18 cellular contexts compared by ENCODE assay signal in the genomic region with DNA sequence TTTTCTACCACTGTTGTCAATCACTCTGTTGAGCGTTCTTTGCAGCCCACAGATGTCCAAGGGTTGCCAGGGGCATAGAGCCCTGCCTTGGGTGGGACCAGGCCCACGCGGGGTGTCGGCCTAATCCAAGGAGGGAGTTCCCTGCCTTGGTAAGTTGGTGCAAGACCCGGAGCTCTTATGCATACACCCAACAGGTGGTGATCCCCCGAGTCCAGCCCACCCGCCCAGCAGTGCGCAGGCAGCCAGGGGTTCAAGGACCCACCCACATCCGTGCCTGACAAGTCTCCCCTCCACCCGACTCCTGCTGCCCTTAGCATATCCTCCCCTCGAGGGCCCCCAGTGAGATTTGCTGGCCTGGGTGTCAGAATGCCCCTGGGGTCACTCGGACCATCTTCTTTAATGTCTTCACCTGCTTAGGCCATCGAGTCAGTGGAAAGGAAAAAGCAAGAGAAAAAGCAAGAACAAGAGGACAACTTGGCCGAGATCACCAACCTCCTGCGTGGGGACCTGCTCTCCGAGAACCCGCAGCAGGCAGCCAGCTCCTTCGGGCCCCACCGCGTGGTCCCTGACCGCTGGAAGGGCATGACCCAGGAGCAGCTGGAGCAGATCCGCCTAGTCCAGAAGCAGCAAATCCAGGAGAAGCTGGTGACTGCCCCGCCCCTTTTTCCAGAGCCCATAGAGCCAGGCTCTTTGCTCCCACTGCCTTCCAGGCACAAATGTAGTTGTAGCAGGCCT. TPM values are rescaled to one million over a fixed set of nuclear protein-coding genes. Genes with fewer than 3 reads are reported as not detected.
"Had no signal": no experiment of that assay in that cellular context is flagged by ENCODE, and none has a peak within 500 bp of the region (broad histone marks: within the 10 kb centered on the region; RNA-seq: fewer than 3 reads in every experiment).

No MANE protein-coding gene starts in this region.

- H3K36me3 Mint-ChIP-seq: naive thymus-derived CD8-positive, alpha-beta T cell had no signal

- H3K9me3 ChIP-seq: ascending aorta, colonic mucosa, esophagus muscularis mucosa, pancreas, sigmoid colon had no signal

- H3K27ac ChIP-seq: ascending aorta, colonic mucosa, esophagus muscularis mucosa, heart right ventricle, pancreas, sigmoid colon had no signal

- DNase-seq: activated CD4-positive, alpha-beta T cell treated with anti-CD3 and anti-CD28 coated beads, Interleukin-2, amount 10 ng/mL, durations not matched to agents 24 days and 14 days; activated CD8-positive, alpha-beta T cell treated with anti-CD3 and anti-CD28 coated beads, Interleukin-2, amount 10 ng/mL, durations not matched to agents 7 days and 5 days; activated naive CD4-positive, alpha-beta T cell treated with anti-CD3 and anti-CD28 coated beads, Interleukin-2, amount 10 ng/mL, durations not matched to agents 7 days and 5 days; colonic mucosa; heart right ventricle; mesendoderm; naive thymus-derived CD8-positive, alpha-beta T cell; sigmoid colon; stimulated activated naive CD4-positive, alpha-beta T cell had no signal

- H3K4me3 Mint-ChIP-seq: activated CD4-positive, alpha-beta T cell treated with anti-CD3 and anti-CD28 coated beads, Interleukin-2, amount 10 ng/mL, durations not matched to agents 24 days and 14 days; activated CD8-positive, alpha-beta T cell treated with anti-CD3 and anti-CD28 coated beads, Interleukin-2, amount 10 ng/mL, durations not matched to agents 7 days and 5 days; activated naive CD4-positive, alpha-beta T cell treated with anti-CD3 and anti-CD28 coated beads, Interleukin-2, amount 10 ng/mL, durations not matched to agents 7 days and 5 days; activated T-helper 17 cell treated with anti-CD3 and anti-CD28 coated beads, Interleukin-2, amount 50 U/mL, for 72 hours; central memory CD8-positive, alpha-beta T cell; naive thymus-derived CD8-positive, alpha-beta T cell; T-helper 1 cell treated with Interleukin-12 subunit alpha and Interleukin-12 subunit beta and Interleukin-4 antibody, amounts not matched to agents 30 μg/mL and 1 μg/mL, for 36 hours; type B pancreatic cell had no signal

- H3K4me1 Mint-ChIP-seq: activated CD4-positive, alpha-beta T cell treated with anti-CD3 and anti-CD28 coated beads, Interleukin-2, amount 10 ng/mL, durations not matched to agents 24 days and 14 days; activated naive CD4-positive, alpha-beta T cell treated with anti-CD3 and anti-CD28 coated beads, Interleukin-2, amount 10 ng/mL, durations not matched to agents 7 days and 5 days; activated T-helper 17 cell treated with anti-CD3 and anti-CD28 coated beads, Interleukin-2, amount 50 U/mL, for 72 hours; central memory CD8-positive, alpha-beta T cell had no signal

- ATAC-seq: activated CD8-positive, alpha-beta T cell treated with anti-CD3 and anti-CD28 coated beads, Interleukin-2, amount 10 ng/mL, durations not matched to agents 7 days and 5 days; activated T-helper 17 cell treated with anti-CD3 and anti-CD28 coated beads, Interleukin-2, amount 50 U/mL, for 72 hours; heart right ventricle; naive thymus-derived CD8-positive, alpha-beta T cell; pancreas had no signal

- H3K27ac Mint-ChIP-seq: activated CD4-positive, alpha-beta T cell treated with anti-CD3 and anti-CD28 coated beads, Interleukin-2, amount 10 ng/mL, durations not matched to agents 24 days and 14 days; activated CD8-positive, alpha-beta T cell treated with anti-CD3 and anti-CD28 coated beads, Interleukin-2, amount 10 ng/mL, durations not matched to agents 7 days and 5 days; activated naive CD4-positive, alpha-beta T cell treated with anti-CD3 and anti-CD28 coated beads, Interleukin-2, amount 10 ng/mL, durations not matched to agents 7 days and 5 days; activated T-helper 17 cell treated with anti-CD3 and anti-CD28 coated beads, Interleukin-2, amount 50 U/mL, for 72 hours; T-helper 1 cell treated with Interleukin-12 subunit alpha and Interleukin-12 subunit beta and Interleukin-4 antibody, amounts not matched to agents 30 μg/mL and 1 μg/mL, for 36 hours had no signal

- H3K4me3 ChIP-seq: ascending aorta, colonic mucosa, esophagus muscularis mucosa, heart right ventricle, pancreas, sigmoid colon had no signal

- H3K36me3 ChIP-seq: ascending aorta, colonic mucosa, esophagus muscularis mucosa, heart right ventricle, pancreas, sigmoid colon had no signal

- H3K9me3 Mint-ChIP-seq: activated CD4-positive, alpha-beta T cell treated with anti-CD3 and anti-CD28 coated beads, Interleukin-2, amount 10 ng/mL, durations not matched to agents 24 days and 14 days; activated T-helper 17 cell treated with anti-CD3 and anti-CD28 coated beads, Interleukin-2, amount 50 U/mL, for 72 hours; central memory CD8-positive, alpha-beta T cell had no signal

- H3K27me3 ChIP-seq: ascending aorta, colonic mucosa, pancreas had no signal

- H3K27me3 Mint-ChIP-seq: activated CD4-positive, alpha-beta T cell treated with anti-CD3 and anti-CD28 coated beads, Interleukin-2, amount 10 ng/mL, durations not matched to agents 24 days and 14 days; activated T-helper 17 cell treated with anti-CD3 and anti-CD28 coated beads, Interleukin-2, amount 50 U/mL, for 72 hours had no signal

- H3K4me1 ChIP-seq: ascending aorta, colonic mucosa, esophagus muscularis mucosa, pancreas, sigmoid colon had no signal

RNA-seq across cellular contexts. Expression of a gene that starts 12.2 kb away (rescaled TPM):
- total RNA-seq: ascending aorta; esophagus muscularis mucosa; naive thymus-derived CD8-positive, alpha-beta T cell; sigmoid colon; subcutaneous adipose tissue had no signal

RNA-seq across cellular contexts. Expression of a gene that starts 12.3 kb away (rescaled TPM):
- total RNA-seq: ascending aorta, lower leg skin, sigmoid colon had no signal
